1 cellular context compared by ENCODE assay signal in genomic region chr6:149941583-149942460, GRCh38.
TF ChIP-seq lines count a peak whose summit lies in the region.

Gene ULBP2, plus strand, starts transcription at chr6:149942014. Its CDS starts 59 bp downstream, at chr6:149942073.

TF ChIP-seq in K562, 482 proteins besides CTCF, POLR2A, EP300 and RAD21 (continued from another document and continues in another):
- no peak for TF ChIP-seq NEUROD1 (IDR thresholded peaks at IDR 0.05; ENCODE audit: borderline replicate concordance, low read depth, low read length, partially characterized antibody)
- no peak for TF ChIP-seq POLR2AphosphoS2 (IDR thresholded peaks at IDR 0.05; ENCODE audit: low read length)
- TF ChIP-seq, protein P1, sequence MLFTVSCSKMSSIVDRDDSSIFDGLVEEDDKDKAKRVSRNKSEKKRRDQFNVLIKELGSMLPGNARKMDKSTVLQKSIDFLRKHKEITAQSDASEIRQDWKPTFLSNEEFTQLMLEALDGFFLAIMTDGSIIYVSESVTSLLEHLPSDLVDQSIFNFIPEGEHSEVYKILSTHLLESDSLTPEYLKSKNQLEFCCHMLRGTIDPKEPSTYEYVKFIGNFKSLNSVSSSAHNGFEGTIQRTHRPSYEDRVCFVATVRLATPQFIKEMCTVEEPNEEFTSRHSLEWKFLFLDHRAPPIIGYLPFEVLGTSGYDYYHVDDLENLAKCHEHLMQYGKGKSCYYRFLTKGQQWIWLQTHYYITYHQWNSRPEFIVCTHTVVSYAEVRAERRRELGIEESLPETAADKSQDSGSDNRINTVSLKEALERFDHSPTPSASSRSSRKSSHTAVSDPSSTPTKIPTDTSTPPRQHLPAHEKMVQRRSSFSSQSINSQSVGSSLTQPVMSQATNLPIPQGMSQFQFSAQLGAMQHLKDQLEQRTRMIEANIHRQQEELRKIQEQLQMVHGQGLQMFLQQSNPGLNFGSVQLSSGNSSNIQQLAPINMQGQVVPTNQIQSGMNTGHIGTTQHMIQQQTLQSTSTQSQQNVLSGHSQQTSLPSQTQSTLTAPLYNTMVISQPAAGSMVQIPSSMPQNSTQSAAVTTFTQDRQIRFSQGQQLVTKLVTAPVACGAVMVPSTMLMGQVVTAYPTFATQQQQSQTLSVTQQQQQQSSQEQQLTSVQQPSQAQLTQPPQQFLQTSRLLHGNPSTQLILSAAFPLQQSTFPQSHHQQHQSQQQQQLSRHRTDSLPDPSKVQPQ (CRISPR knock-in tag; IDR thresholded peaks at IDR 0.05; ENCODE audit: borderline replicate concordance): no peak
- no peak for TF ChIP-seq MED1 (CRISPR knock-in tag; IDR thresholded peaks at IDR 0.05; ENCODE audit: borderline replicate concordance)
- TF ChIP-seq TRIM25 (IDR thresholded peaks at IDR 0.05; ENCODE audit: borderline replicate concordance): no peak
- TF ChIP-seq DPF2 (IDR thresholded peaks at IDR 0.05): peak; percentile 30; the same call in 1 of the 2 replicates
- TF ChIP-seq ELF1 (tag; IDR thresholded peaks at IDR 0.05): no peak
- TF ChIP-seq MYNN (IDR thresholded peaks at IDR 0.05): no peak
- no peak for TF ChIP-seq MYNN (CRISPR knock-in tag; IDR thresholded peaks at IDR 0.05)
- no peak for TF ChIP-seq ZBTB17 (CRISPR knock-in tag; IDR thresholded peaks at IDR 0.05)
- TF ChIP-seq GTF2E2 (tag; IDR thresholded peaks at IDR 0.05): no peak
- TF ChIP-seq RHOXF2B (CRISPR knock-in tag; conservative IDR thresholded peaks at IDR 0.05): no peak
- TF ChIP-seq ZNF384 (IDR thresholded peaks at IDR 0.05; ENCODE audit: low read depth, low read length): no peak
- peak; percentile 73 to 74 for TF ChIP-seq NRF1 (conservative IDR thresholded peaks at IDR 0.05 in 1 of 2, IDR thresholded peaks at IDR 0.05 in 1 of 2)
- no peak for TF ChIP-seq MBD2 (IDR thresholded peaks at IDR 0.05; ENCODE audit: borderline replicate concordance, low read depth)
- TF ChIP-seq HCFC1 (IDR thresholded peaks at IDR 0.05; ENCODE audit: low read depth, low read length): no peak
- no peak for TF ChIP-seq NR2C1 (IDR thresholded peaks at IDR 0.05)
- TF ChIP-seq NR2C1 (tag; IDR thresholded peaks at IDR 0.05): no peak
- TF ChIP-seq ZFP1 (CRISPR knock-in tag; IDR thresholded peaks at IDR 0.05): no peak
- TF ChIP-seq NR4A1 (CRISPR knock-in tag; IDR thresholded peaks at IDR 0.05): no peak
- TF ChIP-seq NR4A1 (tag; IDR thresholded peaks at IDR 0.05): no peak
- TF ChIP-seq, protein P2, sequence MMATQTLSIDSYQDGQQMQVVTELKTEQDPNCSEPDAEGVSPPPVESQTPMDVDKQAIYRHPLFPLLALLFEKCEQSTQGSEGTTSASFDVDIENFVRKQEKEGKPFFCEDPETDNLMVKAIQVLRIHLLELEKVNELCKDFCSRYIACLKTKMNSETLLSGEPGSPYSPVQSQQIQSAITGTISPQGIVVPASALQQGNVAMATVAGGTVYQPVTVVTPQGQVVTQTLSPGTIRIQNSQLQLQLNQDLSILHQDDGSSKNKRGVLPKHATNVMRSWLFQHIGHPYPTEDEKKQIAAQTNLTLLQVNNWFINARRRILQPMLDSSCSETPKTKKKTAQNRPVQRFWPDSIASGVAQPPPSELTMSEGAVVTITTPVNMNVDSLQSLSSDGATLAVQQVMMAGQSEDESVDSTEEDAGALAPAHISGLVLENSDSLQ (IDR thresholded peaks at IDR 0.05): peak; percentile 92
- TF ChIP-seq LARP7 (IDR thresholded peaks at IDR 0.05): no peak
- no peak for TF ChIP-seq SP2 (IDR thresholded peaks at IDR 0.05; ENCODE audit: extremely low read depth, low read depth, low read length, poor library complexity, severe bottlenecking)
- TF ChIP-seq, protein P3, sequence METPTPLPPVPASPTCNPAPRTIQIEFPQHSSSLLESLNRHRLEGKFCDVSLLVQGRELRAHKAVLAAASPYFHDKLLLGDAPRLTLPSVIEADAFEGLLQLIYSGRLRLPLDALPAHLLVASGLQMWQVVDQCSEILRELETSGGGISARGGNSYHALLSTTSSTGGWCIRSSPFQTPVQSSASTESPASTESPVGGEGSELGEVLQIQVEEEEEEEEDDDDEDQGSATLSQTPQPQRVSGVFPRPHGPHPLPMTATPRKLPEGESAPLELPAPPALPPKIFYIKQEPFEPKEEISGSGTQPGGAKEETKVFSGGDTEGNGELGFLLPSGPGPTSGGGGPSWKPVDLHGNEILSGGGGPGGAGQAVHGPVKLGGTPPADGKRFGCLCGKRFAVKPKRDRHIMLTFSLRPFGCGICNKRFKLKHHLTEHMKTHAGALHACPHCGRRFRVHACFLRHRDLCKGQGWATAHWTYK (CRISPR knock-in tag; IDR thresholded peaks at IDR 0.05): no peak
- TF ChIP-seq ARID3A (IDR thresholded peaks at IDR 0.05; ENCODE audit: borderline replicate concordance, low read depth, low read length): no peak
- no peak for TF ChIP-seq COPS2 (conservative IDR thresholded peaks at IDR 0.05)
- TF ChIP-seq ZNF354B (CRISPR knock-in tag; IDR thresholded peaks at IDR 0.05): no peak
- no peak for TF ChIP-seq PYGO2 (tag; IDR thresholded peaks at IDR 0.05)
- TF ChIP-seq, protein P4, sequence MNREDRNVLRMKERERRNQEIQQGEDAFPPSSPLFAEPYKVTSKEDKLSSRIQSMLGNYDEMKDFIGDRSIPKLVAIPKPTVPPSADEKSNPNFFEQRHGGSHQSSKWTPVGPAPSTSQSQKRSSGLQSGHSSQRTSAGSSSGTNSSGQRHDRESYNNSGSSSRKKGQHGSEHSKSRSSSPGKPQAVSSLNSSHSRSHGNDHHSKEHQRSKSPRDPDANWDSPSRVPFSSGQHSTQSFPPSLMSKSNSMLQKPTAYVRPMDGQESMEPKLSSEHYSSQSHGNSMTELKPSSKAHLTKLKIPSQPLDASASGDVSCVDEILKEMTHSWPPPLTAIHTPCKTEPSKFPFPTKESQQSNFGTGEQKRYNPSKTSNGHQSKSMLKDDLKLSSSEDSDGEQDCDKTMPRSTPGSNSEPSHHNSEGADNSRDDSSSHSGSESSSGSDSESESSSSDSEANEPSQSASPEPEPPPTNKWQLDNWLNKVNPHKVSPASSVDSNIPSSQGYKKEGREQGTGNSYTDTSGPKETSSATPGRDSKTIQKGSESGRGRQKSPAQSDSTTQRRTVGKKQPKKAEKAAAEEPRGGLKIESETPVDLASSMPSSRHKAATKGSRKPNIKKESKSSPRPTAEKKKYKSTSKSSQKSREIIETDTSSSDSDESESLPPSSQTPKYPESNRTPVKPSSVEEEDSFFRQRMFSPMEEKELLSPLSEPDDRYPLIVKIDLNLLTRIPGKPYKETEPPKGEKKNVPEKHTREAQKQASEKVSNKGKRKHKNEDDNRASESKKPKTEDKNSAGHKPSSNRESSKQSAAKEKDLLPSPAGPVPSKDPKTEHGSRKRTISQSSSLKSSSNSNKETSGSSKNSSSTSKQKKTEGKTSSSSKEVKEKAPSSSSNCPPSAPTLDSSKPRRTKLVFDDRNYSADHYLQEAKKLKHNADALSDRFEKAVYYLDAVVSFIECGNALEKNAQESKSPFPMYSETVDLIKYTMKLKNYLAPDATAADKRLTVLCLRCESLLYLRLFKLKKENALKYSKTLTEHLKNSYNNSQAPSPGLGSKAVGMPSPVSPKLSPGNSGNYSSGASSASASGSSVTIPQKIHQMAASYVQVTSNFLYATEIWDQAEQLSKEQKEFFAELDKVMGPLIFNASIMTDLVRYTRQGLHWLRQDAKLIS (CRISPR knock-in tag; IDR thresholded peaks at IDR 0.05): peak; percentile 45; the same call in 1 of the 2 replicates
- TF ChIP-seq CBX2 (IDR thresholded peaks at IDR 0.05; ENCODE audit: insufficient read depth, low read length, poor library complexity, severe bottlenecking): no peak
- no peak for TF ChIP-seq SMARCB1 (IDR thresholded peaks at IDR 0.05; ENCODE audit: insufficient read length, low read depth)
- TF ChIP-seq, protein P5, sequence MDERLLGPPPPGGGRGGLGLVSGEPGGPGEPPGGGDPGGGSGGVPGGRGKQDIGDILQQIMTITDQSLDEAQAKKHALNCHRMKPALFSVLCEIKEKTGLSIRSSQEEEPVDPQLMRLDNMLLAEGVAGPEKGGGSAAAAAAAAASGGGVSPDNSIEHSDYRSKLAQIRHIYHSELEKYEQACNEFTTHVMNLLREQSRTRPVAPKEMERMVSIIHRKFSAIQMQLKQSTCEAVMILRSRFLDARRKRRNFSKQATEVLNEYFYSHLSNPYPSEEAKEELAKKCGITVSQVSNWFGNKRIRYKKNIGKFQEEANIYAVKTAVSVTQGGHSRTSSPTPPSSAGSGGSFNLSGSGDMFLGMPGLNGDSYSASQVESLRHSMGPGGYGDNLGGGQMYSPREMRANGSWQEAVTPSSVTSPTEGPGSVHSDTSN (CRISPR knock-in tag; IDR thresholded peaks at IDR 0.05; ENCODE audit: low read depth): no peak
- TF ChIP-seq, protein P5 (tag; conservative IDR thresholded peaks at IDR 0.05; ENCODE audit: low read depth): 0 out of 2 replicates have a peak, but pooled peaks have one; percentile 21
- no peak for TF ChIP-seq ZNF133 (CRISPR knock-in tag; IDR thresholded peaks at IDR 0.05)
- peak; percentile 31; the same call in 1 of the 2 replicates for TF ChIP-seq SP1 (CRISPR knock-in tag; IDR thresholded peaks at IDR 0.05)
- no peak for TF ChIP-seq RNF2 (IDR thresholded peaks at IDR 0.05)
- no peak for TF ChIP-seq KDM4B (IDR thresholded peaks at IDR 0.05; ENCODE audit: borderline replicate concordance in 2 of 2, low read depth in 1 of 2)
- no peak for TF ChIP-seq HOXB6 (CRISPR knock-in tag; IDR thresholded peaks at IDR 0.05; ENCODE audit: borderline replicate concordance)
- TF ChIP-seq HIVEP1 (CRISPR knock-in tag; IDR thresholded peaks at IDR 0.05): no peak
- TF ChIP-seq FOXM1 (IDR thresholded peaks at IDR 0.05; ENCODE audit: low read depth): no peak
- TF ChIP-seq FOXM1 (CRISPR knock-in tag; IDR thresholded peaks at IDR 0.05; ENCODE audit: low read depth): no peak
- no peak for TF ChIP-seq XRCC3 (IDR thresholded peaks at IDR 0.05)
- TF ChIP-seq RREB1 (CRISPR knock-in tag; IDR thresholded peaks at IDR 0.05): no peak
